13 cellular contexts compared by ENCODE assay signal in the genomic region with DNA sequence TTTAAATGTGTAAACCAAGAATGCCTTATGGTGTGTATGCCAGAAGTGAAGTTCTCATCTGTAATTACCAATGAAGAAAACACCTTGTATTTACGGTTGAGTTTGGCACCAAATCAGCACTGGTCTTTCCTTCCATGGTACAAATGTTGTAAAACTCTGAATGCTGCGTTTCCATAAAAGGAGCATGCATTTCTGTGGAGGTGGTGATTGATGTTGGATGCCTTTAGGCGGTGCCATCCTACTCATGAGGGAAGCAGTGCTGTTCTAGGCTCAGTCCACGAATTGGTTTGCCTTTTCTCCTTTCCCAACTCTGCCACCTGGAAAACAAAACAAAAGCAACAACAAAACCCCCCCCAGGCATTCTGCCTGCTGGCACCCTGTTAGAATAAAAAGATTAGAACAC.
A peak's percentile ranks its signal among the peaks of the same experiment; 100 is the strongest.
DNase-seq lines count a peak whose midpoint lies in the region; ATAC-seq, FAIRE-seq and TF ChIP-seq lines count a peak whose summit lies in the region.
"Had no signal": no experiment of that assay in that cellular context is flagged by ENCODE, and none has a peak within 500 bp of the region (broad histone marks: within the 10 kb centered on the region; RNA-seq: fewer than 3 reads in every experiment).

No MANE protein-coding gene starts in this region.

- TF ChIP-seq POLR2A in IMR-90 (IDR thresholded peaks at IDR 0.05; ENCODE audit: low read depth, low read length): no peak
- no peak for TF ChIP-seq POLR2A in body of pancreas (IDR thresholded peaks at IDR 0.05)

- peak overlapping the region in 1 of 2 experiments; percentile 36; a peak in 1 of 4 replicates for H4K8ac ChIP-seq in IMR-90 (ENCODE audit: low read depth in 2 of 2, low read length in 2 of 2)

- H4K91ac ChIP-seq in IMR-90 (ENCODE audit: insufficient read depth, low read depth, low read length): no peak overlapping the region

- H3K14ac ChIP-seq in IMR-90 (replicated peaks; ENCODE audit: low read depth, low read length): peak overlapping the region; percentile 13; the same call in 1 of the 2 replicates

- peaks cover 17% of the 10 kb centered on the region for H3K36me3 Mint-ChIP-seq in neural progenitor cell

- H3K56ac ChIP-seq in IMR-90 (ENCODE audit: extremely low read depth, insufficient read depth, low read length): no peak overlapping the region

- H3K4me1 Mint-ChIP-seq in neural progenitor cell: peaks cover 73% of the 10 kb centered on the region

- peak overlapping the region; percentile 39; the same call in 1 of the 2 replicates for H3K23ac ChIP-seq in IMR-90 (ENCODE audit: low read depth, low read length)

- H4K20me1 ChIP-seq in IMR-90 (ENCODE audit: insufficient read depth, low read length): peaks cover 89% of the 10 kb centered on the region
- peaks cover 79% of the 10 kb centered on the region for H4K20me1 ChIP-seq in neural progenitor cell (ENCODE audit: low read depth)

- no peak overlapping the region for H3K4me3 Mint-ChIP-seq in neural progenitor cell

- no peak overlapping the region for H3K9ac ChIP-seq in IMR-90 (ENCODE audit: low read depth, low read length)
- H3K9ac ChIP-seq in neural progenitor cell: no peak overlapping the region

- H3K27ac ChIP-seq in 22Rv1: peak overlapping the region; percentile 14; the same call in 1 of the 2 replicates
- H3K27ac ChIP-seq in IMR-90 (ENCODE audit: insufficient read depth, low read length): no peak overlapping the region
- H3K27ac ChIP-seq in body of pancreas: peak overlapping the region; percentile 34 to 89 (median 83)
- no peak overlapping the region for H3K27ac ChIP-seq in neural progenitor cell
- H3K27ac ChIP-seq: adrenal gland, spleen had no signal

- H3K4me1 ChIP-seq in IMR-90 (ENCODE audit: control insufficient read depth, insufficient read depth, low read length): peaks cover 32% of the 10 kb centered on the region
- H3K4me1 ChIP-seq in body of pancreas: peaks cover 59% of the 10 kb centered on the region
- H3K4me1 ChIP-seq in neural progenitor cell: peaks cover 72% of the 10 kb centered on the region

- CTCF ChIA-PET in IMR-90 (lab: Yijun Ruan, JAX): no interaction called here

- H3F3A ChIP-seq in neural progenitor cell (ENCODE audit: low read depth): peaks cover 35% of the 10 kb centered on the region

- H3K27me3 Mint-ChIP-seq in neural progenitor cell (ENCODE audit: insufficient read depth, low read depth): peaks cover 2% of the 10 kb centered on the region

- peaks cover 52 to 94% of the 10 kb centered on the region in 2 experiments for H3K79me1 ChIP-seq in IMR-90 (ENCODE audit: low read depth in 1 of 2, low read length in 2 of 2)

- H2BK20ac ChIP-seq in IMR-90 (ENCODE audit: low read depth, low read length): no peak overlapping the region; the same call in 1 of the 2 replicates

- peaks cover 48% of the 10 kb centered on the region for H3K9me1 ChIP-seq in IMR-90 (ENCODE audit: insufficient read depth, low read length)

- WGBS in IMR-90 (ENCODE audit: extremely low coverage in 2 of 2, insufficient read length in 1 of 2), 2 experiments: no CpG with 5 or more reads among the region's 4 CpGs
- 27 to 39% methylated on average over 4 of the region's 4 CpGs for WGBS in body of pancreas, 2 donors

- BruUV-seq in IMR-90 (replicated peaks; lab: Mats Ljungman, UMichigan): no TSS peak

- H3K9me3 ChIP-seq in IMR-90 (ENCODE audit: control insufficient read depth, insufficient read depth, low read length): no peaks in the 10 kb centered on the region
- H3K9me3 ChIP-seq in body of pancreas: no peaks in the 10 kb centered on the region
- no peaks in the 10 kb centered on the region for H3K9me3 ChIP-seq in neural progenitor cell (ENCODE audit: low read depth)
- H3K9me3 ChIP-seq: adrenal gland, colonic mucosa, MG63, spleen had no signal

- POLR2A ChIA-PET in IMR-90 (lab: Charles Lee; ENCODE audit: unreplicated experiment): no interaction called here

- H2AFZ ChIP-seq in IMR-90 (replicated peaks; ENCODE audit: low read length, poor library complexity) (no peak overlapping the region), neural progenitor cell (replicated peaks) (no peak overlapping the region)

- H2BK5ac ChIP-seq in IMR-90 (ENCODE audit: low read depth, low read length, poor library complexity, severe bottlenecking): no peak overlapping the region

- TF ChIP-seq RAD21 in IMR-90 (IDR thresholded peaks at IDR 0.05; ENCODE audit: low read length): no peak

- no peak overlapping the region for H2BK120ac ChIP-seq in IMR-90 (ENCODE audit: low read depth, low read length)

- H2AK5ac ChIP-seq in IMR-90 (ENCODE audit: low read depth, low read length): no peak overlapping the region

- in situ Hi-C loops in IMR-90 (cut with MboI; ENCODE audit: low sequenced_read_pairs): no loop called here
- in situ Hi-C loops in GM13976 (cut with MboI; ENCODE audit: low sequenced_read_pairs, unreplicated experiment): no loop called here

- peaks cover 100% of the 10 kb centered on the region for H3K79me2 ChIP-seq in neural progenitor cell (ENCODE audit: low read depth)

- dilution Hi-C loops in IMR-90 (cut with HindIII; ENCODE audit: low sequenced_read_pairs, unreplicated experiment): no loop called here

- H3K36me3 ChIP-seq in IMR-90 (ENCODE audit: control insufficient read depth, insufficient read depth, low read length) (peaks cover 21% of the 10 kb centered on the region), body of pancreas (replicated peaks in 1 of 2; ENCODE audit: insufficient read depth in 1 of 2, low read depth in 2 of 2) (no peaks in the 10 kb centered on the region), neural progenitor cell (no peaks in the 10 kb centered on the region)
- H3K36me3 ChIP-seq: adrenal gland, colonic mucosa, spleen had no signal

- no peak for DNase-seq in IMR-90
- no peak for DNase-seq in body of pancreas
- no peak for DNase-seq in neural progenitor cell (ENCODE audit: low spot score)
- no peak for DNase-seq in frontal cortex (ENCODE audit: low spot score in 2 of 2)
- no peak for DNase-seq in GM13976 (ENCODE audit: low spot score)
- no peak for DNase-seq in UCSD-AML1 (lab: John Stamatoyannopoulos, UW; ENCODE audit: unreplicated experiment)
- no peak for DNase-seq in AG08396 (ENCODE audit: low spot score)
- DNase-seq: adrenal gland, colonic mucosa, MG63, spleen had no signal

- no peak for FAIRE-seq in frontal cortex (lab: Jason Lieb, UNC)
- FAIRE-seq: D721Med had no signal

- H3K4me3 ChIP-seq in IMR-90 (ENCODE audit: insufficient read depth, low read depth, low read length) (no peak overlapping the region), body of pancreas (no peak overlapping the region), neural progenitor cell (no peak overlapping the region)
- H3K4me3 ChIP-seq: adrenal gland, colonic mucosa, MG63, spleen had no signal

- no peak overlapping the region for H3K18ac ChIP-seq in IMR-90 (ENCODE audit: low read depth, low read length)

- no peak for ATAC-seq in IMR-90 (ENCODE audit: low read depth)
- no peak for ATAC-seq in body of pancreas

- H4K5ac ChIP-seq in IMR-90 (ENCODE audit: low read depth, low read length): no peak overlapping the region

- no peak overlapping the region for H3K4ac ChIP-seq in IMR-90 (ENCODE audit: low read depth, low read length)

- H2AK9ac ChIP-seq in IMR-90 (replicated peaks; ENCODE audit: low read depth, low read length, poor library complexity): no peak overlapping the region

- H3K27me3 ChIP-seq in IMR-90 (ENCODE audit: control insufficient read depth, insufficient read depth, low read length) (no peaks in the 10 kb centered on the region), body of pancreas (no peaks in the 10 kb centered on the region), neural progenitor cell (no peaks in the 10 kb centered on the region)
- H3K27me3 ChIP-seq: adrenal gland, colonic mucosa, MG63 had no signal

- H3K4me2 ChIP-seq in IMR-90 (ENCODE audit: low read depth, low read length) (no peak overlapping the region), neural progenitor cell (peak overlapping the region; percentile 18)

- TF ChIP-seq CTCF in 22Rv1 (IDR thresholded peaks at IDR 0.05) (no peak), IMR-90 (conservative IDR thresholded peaks at IDR 0.05; ENCODE audit: low read depth, low read length) (no peak), body of pancreas (IDR thresholded peaks at IDR 0.05) (no peak), neural progenitor cell (IDR thresholded peaks at IDR 0.05) (no peak), GM13976 (IDR thresholded peaks at IDR 0.05; ENCODE audit: borderline replicate concordance, control extremely low read depth, extremely low read depth, insufficient read depth, missing control alignments) (no peak)

- intact Hi-C loops in IMR-90 (cut with micrococcal nuclease) (no loop called here), body of pancreas (cut with DNase I) (no loop called here)

- H2BK15ac ChIP-seq in IMR-90 (ENCODE audit: low read depth, low read length): no peak overlapping the region

- H3K27ac Mint-ChIP-seq in neural progenitor cell: no peak overlapping the region

- no peaks in the 10 kb centered on the region for H3K9me3 Mint-ChIP-seq in neural progenitor cell

TF ChIP-seq in IMR-90, 13 proteins besides CTCF, POLR2A, EP300 and RAD21:
- no peak for TF ChIP-seq RFX5 (IDR thresholded peaks at IDR 0.05; ENCODE audit: low read depth, low read length)
TF ChIP-seq in IMR-90: peak in this region for 0.

Comparison
In these comparisons a context has a peak if more than half of its experiments do, and no peak if none do; other contexts are left out.
1. H3K27ac ChIP-seq: peak in 22Rv1 (single experiment) and body of pancreas (4 of 4); none in IMR-90 (single experiment) and neural progenitor cell (single experiment).